Comparison of ENCODE assay signal across 11 cellular contexts in genomic region chr18:63207154-63207790, GRCh38.
DNase-seq lines count a peak whose midpoint lies in the region; ATAC-seq and TF ChIP-seq lines count a peak whose summit lies in the region.
"Had no signal": no experiment of that assay in that cellular context is flagged by ENCODE, and none has a peak within 500 bp of the region (broad histone marks: within the 10 kb centered on the region; RNA-seq: fewer than 3 reads in every experiment).

No MANE protein-coding gene starts in this region.

- POLR2A ChIA-PET in Caco-2 (lab: Charles Lee): no interaction called here

- H3K4me3 Mint-ChIP-seq in activated naive CD8-positive, alpha-beta T cell: peak overlapping the region; percentile 73
- H3K4me3 Mint-ChIP-seq in Caco-2 (ENCODE audit: unreplicated experiment): no peak overlapping the region

- TF ChIP-seq CTCF in Caco-2 (IDR thresholded peaks at IDR 0.05; ENCODE audit: insufficient read depth in 1 of 2, low read depth in 1 of 2, low read length in 1 of 2, severe bottlenecking in 1 of 2, unreplicated experiment in 1 of 2): no peak

- H3K4me1 ChIP-seq in BLaER1 (peaks cover 47% of the 10 kb centered on the region), Caco-2 (no peaks in the 10 kb centered on the region)

- H3K27me3 ChIP-seq in BLaER1: no peaks in the 10 kb centered on the region
- H3K27me3 ChIP-seq in Caco-2 (replicated peaks; ENCODE audit: control insufficient read depth, insufficient read depth, low read length): no peaks in the 10 kb centered on the region
- H3K27me3 ChIP-seq: gastroesophageal sphincter had no signal

- peak overlapping the region; percentile 51; the same call in 1 of the 2 replicates for H3K9ac ChIP-seq in BLaER1

- no peak overlapping the region for H3K4me3 ChIP-seq in BLaER1
- no peak overlapping the region for H3K4me3 ChIP-seq in Caco-2 (ENCODE audit: low read depth, low read length)
- H3K4me3 ChIP-seq: gastroesophageal sphincter had no signal

- H3K36me3 Mint-ChIP-seq in activated naive CD8-positive, alpha-beta T cell: peaks cover 9% of the 10 kb centered on the region
- no peaks in the 10 kb centered on the region for H3K36me3 Mint-ChIP-seq in Caco-2 (ENCODE audit: insufficient read depth, unreplicated experiment)

- peaks cover 70% of the 10 kb centered on the region for H4K20me1 ChIP-seq in BLaER1

- H3K4me1 Mint-ChIP-seq in activated naive CD8-positive, alpha-beta T cell (ENCODE audit: low read depth): peaks cover 97% of the 10 kb centered on the region
- no peaks in the 10 kb centered on the region for H3K4me1 Mint-ChIP-seq in Caco-2 (ENCODE audit: low read depth, unreplicated experiment)

- DNase-seq in NCI-H2029 treated with DMSO at 0.1 percent for 48 hours (lab: John Stamatoyannopoulos, UW) (peak; percentile 55), Caco-2 (no peak), LoVo (ENCODE audit: low spot score) (no peak)
- DNase-seq: PC-3 had no signal

- H3K9me3 Mint-ChIP-seq in activated naive CD8-positive, alpha-beta T cell (ENCODE audit: low read depth): no peaks in the 10 kb centered on the region
- H3K9me3 Mint-ChIP-seq in Caco-2 (ENCODE audit: unreplicated experiment): no peaks in the 10 kb centered on the region

- peak overlapping the region; percentile 86 for H3K27ac Mint-ChIP-seq in activated naive CD8-positive, alpha-beta T cell
- H3K27ac Mint-ChIP-seq in Caco-2 (ENCODE audit: unreplicated experiment): no peak overlapping the region
- H3K27ac Mint-ChIP-seq: progenitor cell of endocrine pancreas had no signal

- intact Hi-C loops in Caco-2 (cut with micrococcal nuclease; ENCODE audit: unreplicated experiment): no loop called here

- H3K27ac ChIP-seq in BLaER1: peak overlapping the region; percentile 62
- H3K27ac ChIP-seq: gastroesophageal sphincter had no signal

- H3K9me3 ChIP-seq in BLaER1 (0 out of 2 replicates have a peak, but pooled peaks cover 4% of the 10 kb centered on the region), Caco-2 (no peaks in the 10 kb centered on the region)
- H3K9me3 ChIP-seq: gastroesophageal sphincter had no signal

- CTCF ChIA-PET in Caco-2 (lab: Charles Lee): no interaction called here

- peak; percentile 38 for ATAC-seq in GM18519 (IDR thresholded peaks at IDR 0.05; ENCODE audit: low FRiP score, unreplicated experiment)
- no peak for ATAC-seq in GM21723 (IDR thresholded peaks at IDR 0.05; ENCODE audit: unreplicated experiment)
- ATAC-seq in GM19395 (IDR thresholded peaks at IDR 0.05; ENCODE audit: unreplicated experiment): no peak
- ATAC-seq: gastroesophageal sphincter, PC-3 had no signal

- H3K36me3 ChIP-seq in BLaER1 (peaks cover 56% of the 10 kb centered on the region), Caco-2 (ENCODE audit: control insufficient read depth, insufficient read depth, low read length) (no peaks in the 10 kb centered on the region)
- H3K36me3 ChIP-seq: gastroesophageal sphincter had no signal

- no TSS peak for BruUV-seq in Caco-2 (replicated peaks; lab: Mats Ljungman, UMichigan)

- peak overlapping the region; percentile 75 for H3K4me2 ChIP-seq in BLaER1

- no peaks in the 10 kb centered on the region for H3K27me3 Mint-ChIP-seq in activated naive CD8-positive, alpha-beta T cell
- no peaks in the 10 kb centered on the region for H3K27me3 Mint-ChIP-seq in Caco-2 (ENCODE audit: insufficient read depth, unreplicated experiment)
